ENCODE assay signal across 1 cellular context in the genomic region with DNA sequence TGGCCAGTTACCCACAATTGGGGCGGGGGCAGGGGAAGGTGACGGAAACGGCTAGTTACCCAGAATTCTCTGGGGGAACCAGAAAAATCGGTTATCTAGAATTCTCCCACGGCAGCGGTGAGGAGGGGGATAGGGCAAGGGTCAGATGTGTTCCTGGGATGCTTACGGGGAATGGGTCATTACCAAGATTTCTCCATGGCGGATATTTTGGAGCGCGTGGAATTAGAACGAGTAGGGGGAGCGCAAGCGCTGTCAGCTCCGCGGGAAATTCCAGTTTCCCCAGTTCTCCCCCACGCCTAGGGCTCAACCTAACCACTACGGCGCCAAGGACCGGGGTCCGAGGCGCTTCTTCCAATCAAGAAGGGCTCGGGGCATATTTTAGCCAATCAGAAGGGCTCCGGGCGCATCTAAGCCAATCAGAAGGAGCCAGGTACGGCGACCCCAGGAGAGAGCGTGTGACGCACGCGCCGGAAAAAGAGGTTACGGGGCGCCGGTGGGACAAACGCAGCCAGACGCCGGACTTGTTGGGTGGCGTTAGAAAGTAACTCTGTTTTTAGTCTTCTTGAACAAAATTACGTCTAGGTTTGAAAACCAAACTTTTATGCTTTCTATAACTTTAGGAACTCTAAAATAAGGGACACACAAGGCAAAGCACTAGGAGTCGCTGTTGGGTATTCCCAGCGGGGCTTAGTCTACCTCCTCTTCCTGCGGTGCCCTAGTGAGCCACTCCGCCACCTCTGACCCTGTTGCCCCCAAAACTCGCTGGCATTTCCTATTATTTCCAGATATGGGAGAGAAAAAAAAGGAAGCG.
TF ChIP-seq lines count a peak whose summit lies in the region.

A gene with protein sequence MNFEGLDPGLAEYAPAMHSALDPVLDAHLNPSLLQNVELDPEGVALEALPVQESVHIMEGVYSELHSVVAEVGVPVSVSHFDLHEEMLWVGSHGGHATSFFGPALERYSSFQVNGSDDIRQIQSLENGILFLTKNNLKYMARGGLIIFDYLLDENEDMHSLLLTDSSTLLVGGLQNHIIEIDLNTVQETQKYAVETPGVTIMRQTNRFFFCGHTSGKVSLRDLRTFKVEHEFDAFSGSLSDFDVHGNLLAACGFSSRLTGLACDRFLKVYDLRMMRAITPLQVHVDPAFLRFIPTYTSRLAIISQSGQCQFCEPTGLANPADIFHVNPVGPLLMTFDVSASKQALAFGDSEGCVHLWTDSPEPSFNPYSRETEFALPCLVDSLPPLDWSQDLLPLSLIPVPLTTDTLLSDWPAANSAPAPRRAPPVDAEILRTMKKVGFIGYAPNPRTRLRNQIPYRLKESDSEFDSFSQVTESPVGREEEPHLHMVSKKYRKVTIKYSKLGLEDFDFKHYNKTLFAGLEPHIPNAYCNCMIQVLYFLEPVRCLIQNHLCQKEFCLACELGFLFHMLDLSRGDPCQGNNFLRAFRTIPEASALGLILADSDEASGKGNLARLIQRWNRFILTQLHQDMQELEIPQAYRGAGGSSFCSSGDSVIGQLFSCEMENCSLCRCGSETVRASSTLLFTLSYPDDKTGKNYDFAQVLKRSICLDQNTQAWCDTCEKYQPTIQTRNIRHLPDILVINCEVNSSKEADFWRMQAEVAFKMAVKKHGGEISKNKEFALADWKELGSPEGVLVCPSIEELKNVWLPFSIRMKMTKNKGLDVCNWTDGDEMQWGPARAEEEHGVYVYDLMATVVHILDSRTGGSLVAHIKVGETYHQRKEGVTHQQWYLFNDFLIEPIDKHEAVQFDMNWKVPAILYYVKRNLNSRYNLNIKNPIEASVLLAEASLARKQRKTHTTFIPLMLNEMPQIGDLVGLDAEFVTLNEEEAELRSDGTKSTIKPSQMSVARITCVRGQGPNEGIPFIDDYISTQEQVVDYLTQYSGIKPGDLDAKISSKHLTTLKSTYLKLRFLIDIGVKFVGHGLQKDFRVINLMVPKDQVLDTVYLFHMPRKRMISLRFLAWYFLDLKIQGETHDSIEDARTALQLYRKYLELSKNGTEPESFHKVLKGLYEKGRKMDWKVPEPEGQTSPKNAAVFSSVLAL (minus strand): TSS at position 322 of the 811 bp plus-strand sequence. CDS start 906 bp downstream, outside the sequence.

TF ChIP-seq in HepG2, 621 proteins besides CTCF, POLR2A, EP300 and RAD21 (continued from another document and continues in another):
- TF ChIP-seq NFE2L1 (CRISPR knock-in tag; IDR thresholded peaks at IDR 0.05; ENCODE audit: borderline replicate concordance) (no peak), ZNF747 (CRISPR knock-in tag; IDR thresholded peaks at IDR 0.05; ENCODE audit: borderline replicate concordance) (no peak), ATF7-NPFF (CRISPR knock-in tag; IDR thresholded peaks at IDR 0.05; ENCODE audit: low read depth) (0 out of 2 replicates have a peak, but pooled peaks have one; percentile 20), ZNF670 (CRISPR knock-in tag; IDR thresholded peaks at IDR 0.05; ENCODE audit: borderline replicate concordance) (no peak), ZFP36L1 (CRISPR knock-in tag; IDR thresholded peaks at IDR 0.05) (0 out of 2 replicates have a peak, but pooled peaks have one; percentile 25), FOXM1 (CRISPR knock-in tag; IDR thresholded peaks at IDR 0.05) (no peak), STAT5B (CRISPR knock-in tag; IDR thresholded peaks at IDR 0.05) (no peak), ZNF484 (CRISPR knock-in tag; IDR thresholded peaks at IDR 0.05; ENCODE audit: borderline replicate concordance, low read depth) (no peak), CENPX (CRISPR knock-in tag; IDR thresholded peaks at IDR 0.05) (no peak), ERF (CRISPR knock-in tag; IDR thresholded peaks at IDR 0.05) (peak; percentile 68; the same call in 1 of the 2 replicates), HNRNPL (IDR thresholded peaks at IDR 0.05; ENCODE audit: low read depth, low read length) (no peak), ZNF496 (CRISPR knock-in tag; IDR thresholded peaks at IDR 0.05; ENCODE audit: insufficient replicate concordance) (no peak), SETDB1 (CRISPR knock-in tag; IDR thresholded peaks at IDR 0.05; ENCODE audit: borderline replicate concordance) (no peak), KLF15 (CRISPR knock-in tag; IDR thresholded peaks at IDR 0.05; ENCODE audit: borderline replicate concordance) (no peak), SRSF1 (optimal IDR thresholded peaks at IDR 0.05; ENCODE audit: low read depth, low read length) (no peak), REL (CRISPR knock-in tag; conservative IDR thresholded peaks at IDR 0.05) (0 out of 2 replicates have a peak, but pooled peaks have one; percentile 63), MAFG (CRISPR knock-in tag; IDR thresholded peaks at IDR 0.05) (no peak), ELF4 (CRISPR knock-in tag; IDR thresholded peaks at IDR 0.05; ENCODE audit: borderline replicate concordance) (peak; percentile 91), MTF2 (CRISPR knock-in tag; IDR thresholded peaks at IDR 0.05; ENCODE audit: borderline replicate concordance) (no peak), NFE2 (CRISPR knock-in tag; IDR thresholded peaks at IDR 0.05) (no peak), SP140L (CRISPR knock-in tag; IDR thresholded peaks at IDR 0.05; ENCODE audit: borderline replicate concordance) (no peak), NFYC (CRISPR knock-in tag; IDR thresholded peaks at IDR 0.05) (peak; percentile 96), ZNF558 (CRISPR knock-in tag; IDR thresholded peaks at IDR 0.05; ENCODE audit: borderline replicate concordance) (no peak), LCORL (IDR thresholded peaks at IDR 0.05) (no peak), LCORL (CRISPR knock-in tag; IDR thresholded peaks at IDR 0.05) (0 out of 2 replicates have a peak, but pooled peaks have one; percentile 22), MIER2 (CRISPR knock-in tag; IDR thresholded peaks at IDR 0.05) (no peak), ZNF781 (CRISPR knock-in tag; IDR thresholded peaks at IDR 0.05; ENCODE audit: borderline replicate concordance, not compliant biosample characterization) (no peak), RFXAP (CRISPR knock-in tag; IDR thresholded peaks at IDR 0.05; ENCODE audit: borderline replicate concordance) (peak; percentile 90), JARID2 (CRISPR knock-in tag; IDR thresholded peaks at IDR 0.05; ENCODE audit: insufficient replicate concordance) (no peak), PCBP2 (optimal IDR thresholded peaks at IDR 0.05; ENCODE audit: low read depth, low read length, poor library complexity, severe bottlenecking) (no peak), RBM39 (IDR thresholded peaks at IDR 0.05; ENCODE audit: low read depth, low read length, poor library complexity, severe bottlenecking) (no peak), SRSF9 (IDR thresholded peaks at IDR 0.05; ENCODE audit: borderline replicate concordance, insufficient read depth, low read depth, low read length, poor library complexity, severe bottlenecking) (no peak), NFRKB (IDR thresholded peaks at IDR 0.05) (no peak)
- TF ChIP-seq, protein P1, sequence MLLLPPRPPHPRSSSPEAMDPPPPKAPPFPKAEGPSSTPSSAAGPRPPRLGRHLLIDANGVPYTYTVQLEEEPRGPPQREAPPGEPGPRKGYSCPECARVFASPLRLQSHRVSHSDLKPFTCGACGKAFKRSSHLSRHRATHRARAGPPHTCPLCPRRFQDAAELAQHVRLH (CRISPR knock-in tag; IDR thresholded peaks at IDR 0.05; ENCODE audit: borderline replicate concordance, low read depth): 0 out of 2 replicates have a peak, but pooled peaks have one; percentile 54
- TF ChIP-seq, protein P2, sequence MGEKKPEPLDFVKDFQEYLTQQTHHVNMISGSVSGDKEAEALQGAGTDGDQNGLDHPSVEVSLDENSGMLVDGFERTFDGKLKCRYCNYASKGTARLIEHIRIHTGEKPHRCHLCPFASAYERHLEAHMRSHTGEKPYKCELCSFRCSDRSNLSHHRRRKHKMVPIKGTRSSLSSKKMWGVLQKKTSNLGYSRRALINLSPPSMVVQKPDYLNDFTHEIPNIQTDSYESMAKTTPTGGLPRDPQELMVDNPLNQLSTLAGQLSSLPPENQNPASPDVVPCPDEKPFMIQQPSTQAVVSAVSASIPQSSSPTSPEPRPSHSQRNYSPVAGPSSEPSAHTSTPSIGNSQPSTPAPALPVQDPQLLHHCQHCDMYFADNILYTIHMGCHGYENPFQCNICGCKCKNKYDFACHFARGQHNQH (CRISPR knock-in tag; IDR thresholded peaks at IDR 0.05): no peak; the same call in 1 of the 2 replicates
- TF ChIP-seq, protein P3, sequence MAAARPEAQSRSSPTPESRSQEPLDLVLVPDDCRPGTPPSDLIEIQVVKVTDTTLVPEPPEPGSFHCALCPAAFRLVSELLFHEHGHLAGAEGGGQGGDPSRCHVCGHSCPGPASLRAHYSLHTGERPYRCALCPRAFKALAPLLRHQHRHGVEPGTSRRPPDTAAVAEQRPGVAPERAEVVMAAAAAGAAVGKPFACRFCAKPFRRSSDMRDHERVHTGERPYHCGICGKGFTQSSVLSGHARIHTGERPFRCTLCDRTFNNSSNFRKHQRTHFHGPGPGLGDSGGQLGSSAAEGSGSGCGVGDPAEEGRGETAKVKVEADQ (CRISPR knock-in tag; IDR thresholded peaks at IDR 0.05; ENCODE audit: borderline replicate concordance): 0 out of 2 replicates have a peak, but pooled peaks have one; percentile 62
- TF ChIP-seq, protein P4, sequence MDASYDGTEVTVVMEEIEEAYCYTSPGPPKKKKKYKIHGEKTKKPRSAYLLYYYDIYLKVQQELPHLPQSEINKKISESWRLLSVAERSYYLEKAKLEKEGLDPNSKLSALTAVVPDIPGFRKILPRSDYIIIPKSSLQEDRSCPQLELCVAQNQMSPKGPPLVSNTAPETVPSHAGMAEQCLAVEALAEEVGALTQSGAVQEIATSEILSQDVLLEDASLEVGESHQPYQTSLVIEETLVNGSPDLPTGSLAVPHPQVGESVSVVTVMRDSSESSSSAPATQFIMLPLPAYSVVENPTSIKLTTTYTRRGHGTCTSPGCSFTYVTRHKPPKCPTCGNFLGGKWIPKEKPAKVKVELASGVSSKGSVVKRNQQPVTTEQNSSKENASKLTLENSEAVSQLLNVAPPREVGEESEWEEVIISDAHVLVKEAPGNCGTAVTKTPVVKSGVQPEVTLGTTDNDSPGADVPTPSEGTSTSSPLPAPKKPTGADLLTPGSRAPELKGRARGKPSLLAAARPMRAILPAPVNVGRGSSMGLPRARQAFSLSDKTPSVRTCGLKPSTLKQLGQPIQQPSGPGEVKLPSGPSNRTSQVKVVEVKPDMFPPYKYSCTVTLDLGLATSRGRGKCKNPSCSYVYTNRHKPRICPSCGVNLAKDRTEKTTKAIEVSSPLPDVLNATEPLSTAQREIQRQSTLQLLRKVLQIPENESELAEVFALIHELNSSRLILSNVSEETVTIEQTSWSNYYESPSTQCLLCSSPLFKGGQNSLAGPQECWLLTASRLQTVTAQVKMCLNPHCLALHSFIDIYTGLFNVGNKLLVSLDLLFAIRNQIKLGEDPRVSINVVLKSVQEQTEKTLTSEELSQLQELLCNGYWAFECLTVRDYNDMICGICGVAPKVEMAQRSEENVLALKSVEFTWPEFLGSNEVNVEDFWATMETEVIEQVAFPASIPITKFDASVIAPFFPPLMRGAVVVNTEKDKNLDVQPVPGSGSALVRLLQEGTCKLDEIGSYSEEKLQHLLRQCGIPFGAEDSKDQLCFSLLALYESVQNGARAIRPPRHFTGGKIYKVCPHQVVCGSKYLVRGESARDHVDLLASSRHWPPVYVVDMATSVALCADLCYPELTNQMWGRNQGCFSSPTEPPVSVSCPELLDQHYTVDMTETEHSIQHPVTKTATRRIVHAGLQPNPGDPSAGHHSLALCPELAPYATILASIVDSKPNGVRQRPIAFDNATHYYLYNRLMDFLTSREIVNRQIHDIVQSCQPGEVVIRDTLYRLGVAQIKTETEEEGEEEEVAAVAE (CRISPR knock-in tag; IDR thresholded peaks at IDR 0.05; ENCODE audit: borderline replicate concordance): no peak
- TF ChIP-seq, protein P5, sequence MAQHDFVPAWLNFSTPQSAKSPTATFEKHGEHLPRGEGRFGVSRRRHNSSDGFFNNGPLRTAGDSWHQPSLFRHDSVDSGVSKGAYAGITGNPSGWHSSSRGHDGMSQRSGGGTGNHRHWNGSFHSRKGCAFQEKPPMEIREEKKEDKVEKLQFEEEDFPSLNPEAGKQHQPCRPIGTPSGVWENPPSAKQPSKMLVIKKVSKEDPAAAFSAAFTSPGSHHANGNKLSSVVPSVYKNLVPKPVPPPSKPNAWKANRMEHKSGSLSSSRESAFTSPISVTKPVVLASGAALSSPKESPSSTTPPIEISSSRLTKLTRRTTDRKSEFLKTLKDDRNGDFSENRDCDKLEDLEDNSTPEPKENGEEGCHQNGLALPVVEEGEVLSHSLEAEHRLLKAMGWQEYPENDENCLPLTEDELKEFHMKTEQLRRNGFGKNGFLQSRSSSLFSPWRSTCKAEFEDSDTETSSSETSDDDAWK (CRISPR knock-in tag; IDR thresholded peaks at IDR 0.05): no peak
- TF ChIP-seq, protein P6, sequence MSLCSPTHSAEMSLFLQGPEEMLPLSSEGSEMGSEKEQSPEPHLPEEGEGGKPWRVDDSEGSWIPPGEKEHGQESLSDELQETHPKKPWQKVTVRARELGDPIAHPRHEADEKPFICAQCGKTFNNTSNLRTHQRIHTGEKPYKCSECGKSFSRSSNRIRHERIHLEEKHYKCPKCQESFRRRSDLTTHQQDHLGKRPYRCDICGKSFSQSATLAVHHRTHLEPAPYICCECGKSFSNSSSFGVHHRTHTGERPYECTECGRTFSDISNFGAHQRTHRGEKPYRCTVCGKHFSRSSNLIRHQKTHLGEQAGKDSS (CRISPR knock-in tag; IDR thresholded peaks at IDR 0.05; ENCODE audit: borderline replicate concordance, low read depth): no peak
- TF ChIP-seq, protein P7, sequence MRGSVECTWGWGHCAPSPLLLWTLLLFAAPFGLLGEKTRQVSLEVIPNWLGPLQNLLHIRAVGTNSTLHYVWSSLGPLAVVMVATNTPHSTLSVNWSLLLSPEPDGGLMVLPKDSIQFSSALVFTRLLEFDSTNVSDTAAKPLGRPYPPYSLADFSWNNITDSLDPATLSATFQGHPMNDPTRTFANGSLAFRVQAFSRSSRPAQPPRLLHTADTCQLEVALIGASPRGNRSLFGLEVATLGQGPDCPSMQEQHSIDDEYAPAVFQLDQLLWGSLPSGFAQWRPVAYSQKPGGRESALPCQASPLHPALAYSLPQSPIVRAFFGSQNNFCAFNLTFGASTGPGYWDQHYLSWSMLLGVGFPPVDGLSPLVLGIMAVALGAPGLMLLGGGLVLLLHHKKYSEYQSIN (CRISPR knock-in tag; IDR thresholded peaks at IDR 0.05; ENCODE audit: borderline replicate concordance): no peak
- TF ChIP-seq, protein P8, sequence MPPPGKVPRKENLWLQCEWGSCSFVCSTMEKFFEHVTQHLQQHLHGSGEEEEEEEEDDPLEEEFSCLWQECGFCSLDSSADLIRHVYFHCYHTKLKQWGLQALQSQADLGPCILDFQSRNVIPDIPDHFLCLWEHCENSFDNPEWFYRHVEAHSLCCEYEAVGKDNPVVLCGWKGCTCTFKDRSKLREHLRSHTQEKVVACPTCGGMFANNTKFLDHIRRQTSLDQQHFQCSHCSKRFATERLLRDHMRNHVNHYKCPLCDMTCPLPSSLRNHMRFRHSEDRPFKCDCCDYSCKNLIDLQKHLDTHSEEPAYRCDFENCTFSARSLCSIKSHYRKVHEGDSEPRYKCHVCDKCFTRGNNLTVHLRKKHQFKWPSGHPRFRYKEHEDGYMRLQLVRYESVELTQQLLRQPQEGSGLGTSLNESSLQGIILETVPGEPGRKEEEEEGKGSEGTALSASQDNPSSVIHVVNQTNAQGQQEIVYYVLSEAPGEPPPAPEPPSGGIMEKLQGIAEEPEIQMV (CRISPR knock-in tag; IDR thresholded peaks at IDR 0.05; ENCODE audit: low read depth): 0 out of 2 replicates have a peak, but pooled peaks have one; percentile 21
